In the genomic region with DNA sequence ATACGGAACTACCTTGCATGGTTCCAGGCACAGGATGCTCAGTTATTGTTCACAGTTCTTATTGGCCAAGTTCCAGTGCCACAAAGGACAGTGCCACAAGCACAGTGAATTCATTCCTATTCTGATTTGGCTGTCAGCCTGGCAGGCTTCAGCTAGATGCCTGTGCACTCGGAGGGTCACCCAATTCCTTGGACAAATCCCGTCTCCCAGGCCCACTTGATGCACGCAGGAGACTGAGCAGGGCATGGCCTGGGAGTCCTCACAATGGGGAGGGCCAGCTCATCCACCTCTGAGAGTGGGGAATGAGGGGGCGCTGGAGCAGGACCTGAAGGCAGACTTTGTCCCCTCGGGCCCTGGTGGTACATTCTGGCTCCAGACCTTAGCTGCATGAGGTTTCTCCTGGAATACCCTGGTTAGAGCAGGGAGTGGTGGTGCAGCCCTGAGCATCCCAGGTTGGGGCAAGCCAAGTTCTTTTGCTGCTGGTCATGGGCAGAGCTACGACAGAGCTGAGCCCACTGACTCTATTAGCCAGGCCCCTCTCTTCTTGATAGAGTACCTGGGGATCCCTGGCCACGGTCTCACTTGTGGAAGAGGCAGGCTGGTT, we compare ENCODE assay signal across 1 cellular context.
TF ChIP-seq lines count a peak whose summit lies in the region.

No MANE protein-coding gene starts in this region.

TF ChIP-seq in HepG2, 621 proteins besides CTCF, POLR2A, EP300 and RAD21:
- TF ChIP-seq EZH2 (conservative IDR thresholded peaks at IDR 0.05; ENCODE audit: low read depth, low read length) = no peak
- no peak for TF ChIP-seq ZNF296 (CRISPR knock-in tag; conservative IDR thresholded peaks at IDR 0.05)
- TF ChIP-seq, protein P1, sequence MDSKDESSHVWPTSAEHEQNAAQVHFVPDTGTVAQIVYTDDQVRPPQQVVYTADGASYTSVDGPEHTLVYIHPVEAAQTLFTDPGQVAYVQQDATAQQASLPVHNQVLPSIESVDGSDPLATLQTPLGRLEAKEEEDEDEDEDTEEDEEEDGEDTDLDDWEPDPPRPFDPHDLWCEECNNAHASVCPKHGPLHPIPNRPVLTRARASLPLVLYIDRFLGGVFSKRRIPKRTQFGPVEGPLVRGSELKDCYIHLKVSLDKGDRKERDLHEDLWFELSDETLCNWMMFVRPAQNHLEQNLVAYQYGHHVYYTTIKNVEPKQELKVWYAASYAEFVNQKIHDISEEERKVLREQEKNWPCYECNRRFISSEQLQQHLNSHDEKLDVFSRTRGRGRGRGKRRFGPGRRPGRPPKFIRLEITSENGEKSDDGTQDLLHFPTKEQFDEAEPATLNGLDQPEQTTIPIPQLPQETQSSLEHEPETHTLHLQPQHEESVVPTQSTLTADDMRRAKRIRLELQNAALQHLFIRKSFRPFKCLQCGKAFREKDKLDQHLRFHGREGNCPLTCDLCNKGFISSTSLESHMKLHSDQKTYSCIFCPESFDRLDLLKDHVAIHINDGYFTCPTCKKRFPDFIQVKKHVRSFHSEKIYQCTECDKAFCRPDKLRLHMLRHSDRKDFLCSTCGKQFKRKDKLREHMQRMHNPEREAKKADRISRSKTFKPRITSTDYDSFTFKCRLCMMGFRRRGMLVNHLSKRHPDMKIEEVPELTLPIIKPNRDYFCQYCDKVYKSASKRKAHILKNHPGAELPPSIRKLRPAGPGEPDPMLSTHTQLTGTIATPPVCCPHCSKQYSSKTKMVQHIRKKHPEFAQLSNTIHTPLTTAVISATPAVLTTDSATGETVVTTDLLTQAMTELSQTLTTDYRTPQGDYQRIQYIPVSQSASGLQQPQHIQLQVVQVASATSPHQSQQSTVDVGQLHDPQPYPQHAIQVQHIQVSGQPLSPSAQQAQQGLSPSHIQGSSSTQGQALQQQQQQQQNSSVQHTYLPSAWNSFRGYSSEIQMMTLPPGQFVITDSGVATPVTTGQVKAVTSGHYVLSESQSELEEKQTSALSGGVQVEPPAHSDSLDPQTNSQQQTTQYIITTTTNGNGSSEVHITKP (CRISPR knock-in tag; IDR thresholded peaks at IDR 0.05; ENCODE audit: low read depth) = 0 out of 2 replicates have a peak, but pooled peaks have one; percentile 49
- TF ChIP-seq, protein P2, sequence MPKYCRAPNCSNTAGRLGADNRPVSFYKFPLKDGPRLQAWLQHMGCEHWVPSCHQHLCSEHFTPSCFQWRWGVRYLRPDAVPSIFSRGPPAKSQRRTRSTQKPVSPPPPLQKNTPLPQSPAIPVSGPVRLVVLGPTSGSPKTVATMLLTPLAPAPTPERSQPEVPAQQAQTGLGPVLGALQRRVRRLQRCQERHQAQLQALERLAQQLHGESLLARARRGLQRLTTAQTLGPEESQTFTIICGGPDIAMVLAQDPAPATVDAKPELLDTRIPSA (CRISPR knock-in tag; IDR thresholded peaks at IDR 0.05; ENCODE audit: borderline replicate concordance) = no peak
- TF ChIP-seq CENPX (CRISPR knock-in tag; IDR thresholded peaks at IDR 0.05) = no peak
- no peak for TF ChIP-seq PPARG (CRISPR knock-in tag; conservative IDR thresholded peaks at IDR 0.05)
- TF ChIP-seq ZBTB38 (CRISPR knock-in tag; IDR thresholded peaks at IDR 0.05) = no peak
